In the genomic region with DNA sequence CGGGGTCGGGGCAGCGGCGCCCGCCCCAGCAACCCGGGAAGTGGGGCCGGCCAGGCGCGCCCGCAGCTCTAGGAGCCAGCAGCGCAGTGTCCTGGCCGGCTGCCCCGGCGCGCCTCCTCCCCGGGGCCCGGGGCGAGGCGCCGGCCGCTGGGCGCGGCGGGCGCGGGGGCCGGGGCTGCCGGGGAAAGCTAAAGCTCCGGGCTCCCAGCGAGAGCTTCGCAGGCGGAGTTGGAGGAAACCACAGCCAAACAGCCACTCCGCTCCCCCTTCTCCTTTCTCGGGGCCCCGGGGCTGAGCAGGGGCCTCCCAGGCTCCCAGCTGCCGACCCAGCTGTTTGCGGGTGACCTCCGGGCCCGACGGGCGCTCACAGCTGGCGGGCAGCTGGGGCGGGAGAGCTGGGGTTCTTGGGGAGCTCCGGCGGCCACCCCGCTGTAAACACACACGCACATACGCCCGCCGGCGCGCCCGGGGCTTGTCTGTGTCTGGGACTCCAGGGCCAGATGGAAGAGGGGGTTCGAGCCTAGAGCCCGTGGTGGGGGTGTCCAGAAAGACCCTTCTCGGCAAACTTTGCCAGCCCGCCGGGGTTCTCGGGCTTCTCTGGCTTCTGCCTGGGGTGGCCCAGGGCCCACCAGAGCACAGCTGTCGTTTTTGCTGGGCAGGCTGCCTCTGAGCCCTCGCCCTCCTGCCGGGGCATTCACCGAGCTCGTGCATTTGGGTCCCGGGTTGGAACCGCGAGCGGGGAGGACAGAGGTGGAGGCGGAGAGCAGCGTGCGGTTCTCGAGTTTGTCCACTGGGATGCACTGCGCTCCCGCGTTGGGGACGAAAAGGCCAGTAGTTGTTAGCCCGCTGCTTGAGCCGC, we compare ENCODE assay signal across 8 cellular contexts. TPM values are rescaled to one million over a fixed set of nuclear protein-coding genes. Genes with fewer than 3 reads are reported as not detected.
DNase-seq lines count a peak whose midpoint lies in the region; ATAC-seq and TF ChIP-seq lines count a peak whose summit lies in the region.

No MANE protein-coding gene starts in this region.

- intact Hi-C loops in posterior vena cava (cut with DNase I) = no loop called here

- no peak overlapping the region for H3K27ac ChIP-seq in 22Rv1

- ATAC-seq in GM21367 (IDR thresholded peaks at IDR 0.05; ENCODE audit: unreplicated experiment) = no peak

- DNase-seq in GM04504 (ENCODE audit: low read depth) (peak; percentile 61), RPMI8226 (peak; percentile 82), fibroblast of peridontal ligament (ENCODE audit: extremely low read depth) (peak; percentile 1), nucleus accumbens (lab: John Stamatoyannopoulos, UW) (peak in 55 of 56 donors; percentile 38 to 92 (median 82)), NCI-H2081 treated with DMSO at 0.1 percent for 48 hours (lab: John Stamatoyannopoulos, UW) (no peak), posterior vena cava (ENCODE audit: low spot score) (no peak)

- peak; percentile 71 for TF ChIP-seq CTCF in 22Rv1 (IDR thresholded peaks at IDR 0.05)

RNA-seq across cellular contexts. Expression of a gene that starts 1.5 kb away (rescaled TPM):
- under 1 TPM; 0.32 to 0.57 TPM for total RNA-seq in posterior vena cava

Comparison
In these comparisons a context has a peak if more than half of its experiments do, and no peak if none do; other contexts are left out.
1. DNase-seq: peak in GM04504 (single experiment), RPMI8226 (single experiment), fibroblast of peridontal ligament (single experiment) and nucleus accumbens (55 of 56); none in NCI-H2081 treated with DMSO at 0.1 percent for 48 hours (single experiment) and posterior vena cava (single experiment).